In the genomic region with DNA sequence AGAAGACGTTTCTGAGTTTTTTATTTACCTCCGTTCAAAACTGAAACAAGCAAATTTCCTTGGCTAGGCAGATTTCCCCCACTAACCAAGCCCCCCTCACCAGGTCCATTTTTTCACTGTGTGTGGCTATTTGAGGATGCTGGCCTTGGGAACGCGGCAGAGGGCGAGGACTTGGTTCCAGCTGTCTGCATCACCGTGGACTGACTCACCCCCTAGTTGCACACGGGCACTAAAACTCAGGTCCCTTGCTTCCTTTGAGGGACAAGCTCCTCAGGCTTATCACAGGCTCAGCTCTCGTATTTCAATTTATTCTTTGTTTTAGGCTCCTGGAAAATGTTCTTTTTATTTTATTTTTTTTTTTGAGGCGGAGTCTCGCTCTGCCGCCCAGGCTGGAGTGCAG, we compare ENCODE assay signal across 35 cellular contexts. TPM values are rescaled to one million over a fixed set of nuclear protein-coding genes. Genes with fewer than 3 reads are reported as not detected.
"Had no signal": no experiment of that assay in that cellular context is flagged by ENCODE, and none has a peak within 500 bp of the region (broad histone marks: within the 10 kb centered on the region; RNA-seq: fewer than 3 reads in every experiment).

No MANE protein-coding gene starts in this region.

- H3K9ac ChIP-seq: parathyroid adenoma had no signal

- H3K36me3 ChIP-seq: ascending aorta, cardiac muscle cell, colonic mucosa, gastrocnemius medialis, thoracic aorta, upper lobe of left lung, WERI-Rb-1 had no signal

- H3K27ac ChIP-seq: ascending aorta, cardiac muscle cell, colonic mucosa, dorsolateral prefrontal cortex, gastrocnemius medialis, hepatocyte, parathyroid adenoma, psoas muscle, thoracic aorta, upper lobe of left lung, WERI-Rb-1 had no signal

- H3K36me3 Mint-ChIP-seq: activated naive CD8-positive, alpha-beta T cell treated with anti-CD3 and anti-CD28 coated beads, Interleukin-2, amount 10 ng/mL, durations not matched to agents 7 days and 5 days; brain; naive B cell had no signal

- FAIRE-seq: TTC549 had no signal

- H3K4me1 Mint-ChIP-seq: activated naive CD8-positive, alpha-beta T cell treated with anti-CD3 and anti-CD28 coated beads, Interleukin-2, amount 10 ng/mL, durations not matched to agents 7 days and 5 days; naive B cell; nephron progenitor cell had no signal

- H3K27me3 Mint-ChIP-seq: activated naive CD8-positive, alpha-beta T cell treated with anti-CD3 and anti-CD28 coated beads, Interleukin-2, amount 10 ng/mL, durations not matched to agents 7 days and 5 days had no signal

- H3K4me3 Mint-ChIP-seq: activated naive CD4-positive, alpha-beta T cell treated with anti-CD3 and anti-CD28 coated beads for 36 hours; activated naive CD8-positive, alpha-beta T cell treated with anti-CD3 and anti-CD28 coated beads, Interleukin-2, amount 10 ng/mL, durations not matched to agents 7 days and 5 days; brain; effector memory CD8-positive, alpha-beta T cell; naive B cell; nephron progenitor cell; T-helper 1 cell treated with Interleukin-12 subunit alpha and Interleukin-12 subunit beta and Interleukin-4 antibody, amounts not matched to agents 30 μg/mL and 1 μg/mL, for 36 hours had no signal

- H3K4me2 ChIP-seq: hepatocyte had no signal

- H3K27ac Mint-ChIP-seq: activated naive CD4-positive, alpha-beta T cell treated with anti-CD3 and anti-CD28 coated beads for 36 hours; activated naive CD8-positive, alpha-beta T cell treated with anti-CD3 and anti-CD28 coated beads, Interleukin-2, amount 10 ng/mL, durations not matched to agents 7 days and 5 days; brain; effector memory CD8-positive, alpha-beta T cell; naive B cell; nephron progenitor cell; T-helper 1 cell treated with Interleukin-12 subunit alpha and Interleukin-12 subunit beta and Interleukin-4 antibody, amounts not matched to agents 30 μg/mL and 1 μg/mL, for 36 hours had no signal

- DNase-seq: activated CD4-positive, alpha-beta T cell treated with anti-CD3 and anti-CD28 coated beads for 48 hours; activated CD4-positive, alpha-beta T cell treated with anti-CD3 and anti-CD28 coated beads, Interleukin-2, amount 50 U/mL, for 48 hours; activated CD8-positive, alpha-beta memory T cell treated with anti-CD3 and anti-CD28 coated beads for 24 hours; activated effector memory CD4-positive, alpha-beta T cell treated with Interleukin-2 at 50 U/mL for 16 hours; activated naive CD4-positive, alpha-beta T cell treated with anti-CD3 and anti-CD28 coated beads for 36 hours; activated naive CD8-positive, alpha-beta T cell treated with anti-CD3 and anti-CD28 coated beads, Interleukin-2, amount 10 ng/mL, durations not matched to agents 7 days and 5 days; cerebellar nuclear complex; colonic mucosa; dorsolateral prefrontal cortex; effector memory CD8-positive, alpha-beta T cell; erythroblast; gastrocnemius medialis; glutamatergic neuron; islet precursor cell; left cardiac atrium; mammary epithelial cell; naive B cell; nephron progenitor cell; psoas muscle; stimulated activated CD4-positive, alpha-beta T cell treated with anti-CD3 and anti-CD28 coated beads, Interleukin-2, amount 100 ng/mL, for 48 hours; stimulated activated naive CD8-positive, alpha-beta T cell treated with anti-CD3 and anti-CD28 coated beads, Interleukin-15, Interleukin-2, amounts not matched to agents 100 U/mL and 50 U/mL, for 24 hours; T-helper 9 cell; upper lobe of left lung; WERI-Rb-1 had no signal

- H3K4me3 ChIP-seq: ascending aorta, cardiac muscle cell, colonic mucosa, dorsolateral prefrontal cortex, gastrocnemius medialis, hepatocyte, psoas muscle, thoracic aorta, upper lobe of left lung had no signal

- H3K9me3 Mint-ChIP-seq: activated naive CD8-positive, alpha-beta T cell treated with anti-CD3 and anti-CD28 coated beads, Interleukin-2, amount 10 ng/mL, durations not matched to agents 7 days and 5 days; T-helper 1 cell treated with Interleukin-12 subunit alpha and Interleukin-12 subunit beta and Interleukin-4 antibody, amounts not matched to agents 30 μg/mL and 1 μg/mL, for 36 hours had no signal

- H3K4me1 ChIP-seq: ascending aorta, colonic mucosa, gastrocnemius medialis, parathyroid adenoma, psoas muscle, upper lobe of left lung had no signal

- H3K79me2 ChIP-seq: hepatocyte, parathyroid adenoma had no signal

- ATAC-seq: activated CD4-positive, CD25-positive, alpha-beta regulatory T cell treated with anti-CD3 and anti-CD28 coated beads, Interleukin-2, amount 50 U/mL, for 24 hours; effector memory CD8-positive, alpha-beta T cell; gastrocnemius medialis; left cardiac atrium; psoas muscle; stimulated activated naive CD8-positive, alpha-beta T cell treated with anti-CD3 and anti-CD28 coated beads, Interleukin-15, Interleukin-2, amounts not matched to agents 100 U/mL and 50 U/mL, for 24 hours had no signal

- H2AFZ ChIP-seq: hepatocyte, parathyroid adenoma had no signal

- H3K9me3 ChIP-seq: ascending aorta, colonic mucosa, gastrocnemius medialis, psoas muscle, thoracic aorta, upper lobe of left lung had no signal

- H3K27me3 ChIP-seq: ascending aorta, cardiac muscle cell, colonic mucosa, gastrocnemius medialis, hepatocyte, upper lobe of left lung had no signal

RNA-seq across cellular contexts. Expression of gene MTNR1A, which starts 8.4 kb away (rescaled TPM):
- total RNA-seq: activated naive CD4-positive, alpha-beta T cell treated with anti-CD3 and anti-CD28 coated beads for 36 hours; activated naive CD8-positive, alpha-beta T cell treated with anti-CD3 and anti-CD28 coated beads, Interleukin-2, amount 10 ng/mL, durations not matched to agents 7 days and 5 days; ascending aorta; gastrocnemius medialis; hepatocyte; left cardiac atrium; liver; mucosa of gallbladder; psoas muscle; thoracic aorta; upper lobe of left lung had no signal
- polyA plus RNA-seq: hepatocyte, liver, psoas muscle had no signal
